Comparison of ENCODE assay signal across 2 cellular contexts in genomic region chr1:3156936-3157335, GRCh38.
TF ChIP-seq lines count a peak whose summit lies in the region.

No MANE protein-coding gene starts in this region.

TF ChIP-seq in SK-N-SH, 30 proteins besides CTCF, POLR2A, EP300 and RAD21 (continued from another document):
- no peak for TF ChIP-seq REST (IDR thresholded peaks at IDR 0.05; ENCODE audit: low read depth, low read length)
- no peak for TF ChIP-seq RXRA (IDR thresholded peaks at IDR 0.05; ENCODE audit: borderline replicate concordance, low read depth)

TF ChIP-seq in SK-N-SH treated with all-trans-retinoic acid at 6 μM for 48 hours, 23 proteins besides CTCF, POLR2A, EP300 and RAD21 (continued from another document):
- TF ChIP-seq CREB5 (CRISPR knock-in tag; IDR thresholded peaks at IDR 0.05; ENCODE audit: low read depth) (no peak), OSR1 (CRISPR knock-in tag; IDR thresholded peaks at IDR 0.05) (no peak), POU6F1 (CRISPR knock-in tag; IDR thresholded peaks at IDR 0.05; ENCODE audit: borderline replicate concordance, low read depth) (no peak), GLIS3 (CRISPR knock-in tag; IDR thresholded peaks at IDR 0.05) (no peak)
